In the genomic region with DNA sequence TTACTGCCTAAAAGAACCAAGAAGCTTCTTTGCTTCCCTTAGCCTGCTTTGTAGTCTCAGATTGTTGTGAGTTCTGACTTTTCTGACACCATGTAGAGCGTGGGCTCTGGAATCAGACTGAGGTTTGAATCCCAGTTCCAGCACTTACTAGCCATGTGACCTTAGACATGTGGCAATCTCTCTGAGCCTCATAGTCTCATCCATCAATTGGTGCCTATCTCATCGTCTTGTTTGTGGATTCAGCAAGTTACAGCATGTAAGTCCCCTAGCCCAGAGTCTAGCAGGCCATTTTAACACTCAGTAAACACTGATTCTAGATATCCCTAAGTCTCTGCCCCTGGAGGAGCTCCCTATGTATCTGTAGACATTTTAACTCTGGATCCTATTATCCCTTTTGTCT, we compare ENCODE assay signal across 24 cellular contexts.
"Had no signal": no experiment of that assay in that cellular context is flagged by ENCODE, and none has a peak within 500 bp of the region (broad histone marks: within the 10 kb centered on the region; RNA-seq: fewer than 3 reads in every experiment).

No MANE protein-coding gene starts in this region.

- H3K4me2 ChIP-seq: hepatocyte had no signal

- H3K9me3 Mint-ChIP-seq: activated naive CD4-positive, alpha-beta T cell treated with anti-CD3 and anti-CD28 coated beads, Interleukin-2, amount 50 U/mL, for 24 hours; brain; immature natural killer cell; natural killer cell treated with Interleukin-12 subunit alpha and Interleukin-12 subunit beta and Interleukin-15 and Interleukin-18, amount 100 ng/mL, for 72 hours; T-cell; WTC11 had no signal

- H3K27ac Mint-ChIP-seq: activated naive CD4-positive, alpha-beta T cell treated with anti-CD3 and anti-CD28 coated beads, Interleukin-2, amount 50 U/mL, for 24 hours; natural killer cell treated with Interleukin-12 subunit alpha and Interleukin-12 subunit beta and Interleukin-15 and Interleukin-18, amount 100 ng/mL, for 72 hours; T-cell had no signal

- H3K27me3 Mint-ChIP-seq: activated naive CD4-positive, alpha-beta T cell treated with anti-CD3 and anti-CD28 coated beads, Interleukin-2, amount 50 U/mL, for 24 hours; brain; natural killer cell treated with Interleukin-12 subunit alpha and Interleukin-12 subunit beta and Interleukin-15 and Interleukin-18, amount 100 ng/mL, for 72 hours; T-cell had no signal

- H3K4me1 Mint-ChIP-seq: activated naive CD4-positive, alpha-beta T cell treated with anti-CD3 and anti-CD28 coated beads, Interleukin-2, amount 50 U/mL, for 24 hours; immature natural killer cell; T-cell had no signal

- H3K27ac ChIP-seq: hepatocyte, left lung, ovary, psoas muscle, right atrium auricular region, thyroid gland had no signal

- H3K36me3 Mint-ChIP-seq: natural killer cell treated with Interleukin-12 subunit alpha and Interleukin-12 subunit beta and Interleukin-15 and Interleukin-18, amount 100 ng/mL, for 72 hours; WTC11 had no signal

- H3K27me3 ChIP-seq: hepatocyte, left lung, ovary, right atrium auricular region, thyroid gland had no signal

- H2AFZ ChIP-seq: hepatocyte had no signal

- H3K79me2 ChIP-seq: hepatocyte had no signal

- H3K4me3 ChIP-seq: hepatocyte, left lung, ovary, psoas muscle, right atrium auricular region, thyroid gland had no signal

- DNase-seq: activated gamma-delta T cell treated with Interleukin-2 at 50 U/mL for 16 hours; activated T-cell treated with anti-CD3 and anti-CD28 coated beads, Interleukin-2, amount 50 U/mL, for 1 hour; anterior cingulate cortex; central memory CD4-positive, alpha-beta T cell; dermis blood vessel endothelial cell; effector CD8-positive, alpha-beta T cell; foreskin melanocyte; glutamatergic neuron; immature natural killer cell; left lung; midbrain; ovary; psoas muscle; stimulated activated CD4-positive, alpha-beta T cell treated with anti-CD3 and anti-CD28 coated beads, Interleukin-4, amount 100 ng/mL, for 24 hours; stimulated activated naive CD4-positive, alpha-beta T cell treated with Interleukin-2 at 50 U/mL for 16 hours; T-cell; thyroid gland had no signal

- H3K4me3 Mint-ChIP-seq: activated naive CD4-positive, alpha-beta T cell treated with anti-CD3 and anti-CD28 coated beads, Interleukin-2, amount 50 U/mL, for 24 hours; brain; immature natural killer cell; natural killer cell treated with Interleukin-12 subunit alpha and Interleukin-12 subunit beta and Interleukin-15 and Interleukin-18, amount 100 ng/mL, for 72 hours; T-cell; WTC11 had no signal

- H3K36me3 ChIP-seq: left lung, ovary, right atrium auricular region, thyroid gland had no signal

- ATAC-seq: left lung; natural killer cell treated with Interleukin-12 subunit alpha and Interleukin-12 subunit beta and Interleukin-15 and Interleukin-18, amount 100 ng/mL, for 72 hours; psoas muscle; SK-N-SH treated with all-trans-retinoic acid at 6 μM for 48 hours; T-cell; WTC11 had no signal

- H3K9me3 ChIP-seq: left lung, ovary, psoas muscle, right atrium auricular region, thyroid gland had no signal
